In the genomic region with DNA sequence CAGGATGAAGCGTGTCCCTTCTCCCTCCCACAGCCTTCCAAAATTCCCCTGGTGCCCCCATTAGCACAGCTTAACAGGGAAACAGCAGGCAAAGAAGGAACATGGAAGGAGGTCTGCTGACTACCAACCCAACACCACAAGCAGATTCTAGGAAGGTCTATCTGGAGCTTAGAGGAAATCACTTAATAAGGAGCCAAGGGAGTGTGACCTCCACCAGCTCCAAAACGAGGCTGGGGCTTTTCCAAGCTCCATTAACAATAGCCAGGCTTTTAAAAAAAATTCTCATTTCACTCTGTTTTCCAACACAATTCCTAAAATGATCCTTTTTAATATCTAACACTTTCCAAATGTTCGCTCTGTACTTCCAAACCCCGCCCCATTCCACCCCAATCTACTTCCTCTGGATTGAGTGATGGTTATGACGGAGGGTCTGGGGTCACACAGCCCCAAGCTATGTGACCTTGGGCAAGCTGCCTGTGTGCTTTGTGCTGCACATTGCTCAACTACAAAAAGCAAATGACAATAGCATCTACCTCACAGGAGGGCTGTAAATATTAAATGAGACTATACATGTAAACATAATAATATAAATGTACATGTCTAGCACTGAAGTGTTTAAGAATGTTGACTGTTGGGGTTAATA, we compare ENCODE assay signal across 12 cellular contexts. TPM values are rescaled to one million over a fixed set of nuclear protein-coding genes. Genes with fewer than 3 reads are reported as not detected.
DNase-seq lines count a peak whose midpoint lies in the region; ATAC-seq and TF ChIP-seq lines count a peak whose summit lies in the region.
"Had no signal": no experiment of that assay in that cellular context is flagged by ENCODE, and none has a peak within 500 bp of the region (broad histone marks: within the 10 kb centered on the region; RNA-seq: fewer than 3 reads in every experiment).

No MANE protein-coding gene starts in this region.

- no peak overlapping the region for H3K4me3 ChIP-seq in OCI-LY7 (ENCODE audit: low read depth, low read length, poor library complexity, severe bottlenecking)
- no peak overlapping the region for H3K4me3 ChIP-seq in fibroblast of the aortic adventitia (ENCODE audit: low read depth, low read length)
- H3K4me3 ChIP-seq in stomach = no peak overlapping the region
- H3K4me3 ChIP-seq: gastrocnemius medialis had no signal

- TF ChIP-seq CTCF in OCI-LY7 (conservative IDR thresholded peaks at IDR 0.05; ENCODE audit: low read length) (no peak), fibroblast of the aortic adventitia (IDR thresholded peaks at IDR 0.05; ENCODE audit: insufficient read depth, low read length) (no peak), stomach (IDR thresholded peaks at IDR 0.05) (no peak), omental fat pad (IDR thresholded peaks at IDR 0.05) (no peak)

- H2AFZ ChIP-seq in OCI-LY7 (ENCODE audit: low read length) = no peak overlapping the region

- H3K27me3 ChIP-seq in stomach = no peaks in the 10 kb centered on the region
- H3K27me3 ChIP-seq: gastrocnemius medialis had no signal

- H3K9me2 ChIP-seq in OCI-LY7 (ENCODE audit: insufficient read depth, low read length) = no peaks in the 10 kb centered on the region

- H3K4me3 Mint-ChIP-seq in activated T-cell treated with anti-CD3 and anti-CD28 coated beads, Interleukin-2, amount 50 U/mL, for 72 hours = peak overlapping the region in 1 of 2 donors; percentile 55

- no peaks in the 10 kb centered on the region for H3K36me3 Mint-ChIP-seq in activated T-cell treated with anti-CD3 and anti-CD28 coated beads, Interleukin-2, amount 50 U/mL, for 72 hours (ENCODE audit: insufficient read depth in 2 of 2)

- no peaks in the 10 kb centered on the region for H4K20me1 ChIP-seq in OCI-LY7 (ENCODE audit: insufficient read depth, low read length)

- DNase-seq in activated T-cell treated with anti-CD3 and anti-CD28 coated beads, Interleukin-2, amount 50 U/mL, for 72 hours = no peak
- no peak for DNase-seq in activated T-cell treated with anti-CD3 and anti-CD28 coated beads, Interleukin-2, amount 50 U/mL, for 1 hour
- DNase-seq in OCI-LY7 (ENCODE audit: low spot score) = no peak
- DNase-seq in fibroblast of the aortic adventitia (ENCODE audit: low read depth) = peak; percentile 52
- DNase-seq in stomach = no peak
- DNase-seq in omental fat pad (ENCODE audit: low spot score) = no peak
- DNase-seq in NCI-H187 treated with DMSO at 0.1 percent for 48 hours (lab: John Stamatoyannopoulos, UW) = no peak
- no peak for DNase-seq in SHP77 (lab: John Stamatoyannopoulos, UW)
- DNase-seq: gastrocnemius medialis, NCI-H526 treated with DMSO at 0.1 percent for 48 hours, trophoblast cell had no signal

- no peaks in the 10 kb centered on the region for H3K27me3 Mint-ChIP-seq in activated T-cell treated with anti-CD3 and anti-CD28 coated beads, Interleukin-2, amount 50 U/mL, for 72 hours (ENCODE audit: low read depth)

- TF ChIP-seq POLR2A in stomach (IDR thresholded peaks at IDR 0.05) = no peak

- H3K27ac Mint-ChIP-seq in activated T-cell treated with anti-CD3 and anti-CD28 coated beads, Interleukin-2, amount 50 U/mL, for 72 hours = peak overlapping the region; percentile 48

- BruUV-seq in OCI-LY7 (replicated peaks; lab: Mats Ljungman, UMichigan) = no TSS peak

- intact Hi-C loops in OCI-LY7 (cut with micrococcal nuclease; ENCODE audit: unreplicated experiment) (loop anchor here (2.0 kb wide), 1 partner anchor 55 kb away; the partner anchor contains the start of gene STK39), stomach (cut with DNase I; ENCODE audit: low total_unique reads) (no loop called here)

- H3K9me3 Mint-ChIP-seq in activated T-cell treated with anti-CD3 and anti-CD28 coated beads, Interleukin-2, amount 50 U/mL, for 72 hours = no peaks in the 10 kb centered on the region

- H3K36me3 ChIP-seq in OCI-LY7 (ENCODE audit: insufficient read depth, low read length) (no peaks in the 10 kb centered on the region), stomach (no peaks in the 10 kb centered on the region)
- H3K36me3 ChIP-seq: gastrocnemius medialis had no signal

- peaks cover 81% of the 10 kb centered on the region for H3K4me1 Mint-ChIP-seq in activated T-cell treated with anti-CD3 and anti-CD28 coated beads, Interleukin-2, amount 50 U/mL, for 72 hours (ENCODE audit: low read depth)

- H3K79me2 ChIP-seq in OCI-LY7 (ENCODE audit: insufficient read depth, low read depth, low read length) = no peaks in the 10 kb centered on the region; the same call in 1 of the 2 replicates

- H3K27ac ChIP-seq in OCI-LY7 (ENCODE audit: low read depth, low read length, poor library complexity, severe bottlenecking) (no peak overlapping the region), stomach (peak overlapping the region in 3 of 5 donors; percentile 3 to 33 (median 27))
- H3K27ac ChIP-seq: gastrocnemius medialis had no signal

- peak overlapping the region; percentile 53 for H3K4me2 ChIP-seq in OCI-LY7 (ENCODE audit: low read length)

- POLR2A ChIA-PET in OCI-LY7 (lab: Charles Lee) = interaction anchor here (1.5 kb wide), 1 partner anchor 22 kb away, joined by 3 read pairs; no protein-coding TSS in a partner anchor

- H3K4me1 ChIP-seq in OCI-LY7 (ENCODE audit: insufficient read depth, low read length, poor library complexity, severe bottlenecking) (peaks cover 29% of the 10 kb centered on the region), stomach (peaks cover 16 to 82% (median 64%) of the 10 kb centered on the region in 4 donors)
- H3K4me1 ChIP-seq: gastrocnemius medialis had no signal

- CTCF ChIA-PET in OCI-LY7 (lab: Charles Lee; ENCODE audit: unreplicated experiment) = no interaction called here

- no peaks in the 10 kb centered on the region for H3K9me3 ChIP-seq in OCI-LY7 (ENCODE audit: low read length)
- no peaks in the 10 kb centered on the region for H3K9me3 ChIP-seq in stomach
- H3K9me3 ChIP-seq: gastrocnemius medialis had no signal

- WGBS in stomach, 5 donors = 66 to 74% (median 72%) methylated on average over 5 of the region's 5 CpGs

- TF ChIP-seq EP300 in stomach (IDR thresholded peaks at IDR 0.05) = no peak

- ATAC-seq in activated T-cell treated with anti-CD3 and anti-CD28 coated beads, Interleukin-2, amount 50 U/mL, for 72 hours (replicated peaks in 1 of 2) = no peak
- ATAC-seq in omental fat pad (ENCODE audit: low FRiP score) = no peak
- ATAC-seq: gastrocnemius medialis had no signal

RNA-seq across cellular contexts. Expression of gene STK39, which starts 55.1 kb away (rescaled TPM):
- 10 to 100 TPM; 37.1 to 41.0 TPM for total RNA-seq in activated T-cell treated with anti-CD3 and anti-CD28 coated beads, Interleukin-2, amount 50 U/mL, for 72 hours
- 17.7 and 18.2 TPM in 2 replicates for total RNA-seq in OCI-LY7 (2014; rRNA removed; shearing (Covaris generic))
- total RNA-seq in OCI-LY7 (2022) (38.7 and 41.1 TPM in 2 replicates), fibroblast of the aortic adventitia (ENCODE audit: low replicate concordance) (8.2 and 31.0 TPM in 2 replicates), stomach (10 to 100 TPM; 29.8 to 60.7 (median 44.1) TPM), omental fat pad (10 to 100 TPM; 18.4 to 65.0 (median 27.1) TPM)
- polyA plus RNA-seq in stomach = 10 to 100 TPM; 18.3 to 35.7 (median 30.4) TPM
- total RNA-seq: G401 had no signal
